In genomic region chr21:21109736-21110135, GRCh38 we compare ENCODE assay signal across 24 cellular contexts.
A peak's percentile ranks its signal among the peaks of the same experiment; 100 is the strongest.
DNase-seq lines count a peak whose midpoint lies in the region; ATAC-seq, FAIRE-seq and TF ChIP-seq lines count a peak whose summit lies in the region.
"Had no signal": no experiment of that assay in that cellular context is flagged by ENCODE, and none has a peak within 500 bp of the region (broad histone marks: within the 10 kb centered on the region; RNA-seq: fewer than 3 reads in every experiment).

No MANE protein-coding gene starts in this region.

- no peaks in the 10 kb centered on the region for H3F3A ChIP-seq in GM23338 (replicated peaks; ENCODE audit: low read depth)

- H3K9me3 ChIP-seq in K562 (replicated peaks; ENCODE audit: control insufficient read depth, insufficient read depth, low read depth, low read length) (no peaks in the 10 kb centered on the region), neuronal stem cell (replicated peaks in 1 of 2; ENCODE audit: control insufficient read depth in 2 of 2, insufficient read depth in 1 of 2, low read depth in 1 of 2, low read length in 2 of 2) (no peaks in the 10 kb centered on the region)
- H3K9me3 ChIP-seq: A549; BE2C; BLaER1 treated with 17β-estradiol and CSF1 and Interleukin-3, amounts not matched to agents 10 nM and 100 nM had no signal

- no peak overlapping the region for H4K8ac ChIP-seq in neuronal stem cell (ENCODE audit: low read depth, low read length)

- no peak for TF ChIP-seq RAD21 in K562 (CRISPR knock-in tag; conservative IDR thresholded peaks at IDR 0.05 in 1 of 2, IDR thresholded peaks at IDR 0.05 in 1 of 2)

- no peak overlapping the region for H3K4ac ChIP-seq in neuronal stem cell (ENCODE audit: low read length)

- POLR2A ChIA-PET in K562 (lab: Yijun Ruan, JAX), result no interaction called here

- TF ChIP-seq CTCF in GM23338 (conservative IDR thresholded peaks at IDR 0.05; ENCODE audit: low read depth in 2 of 2), result no peak
- TF ChIP-seq CTCF in K562 (IDR thresholded peaks at IDR 0.05 in 2 of 3, conservative IDR thresholded peaks at IDR 0.05 in 1 of 3; ENCODE audit: insufficient read depth in 2 of 3, low read depth in 1 of 3, low read length in 3 of 3), result no peak

- H2BK5ac ChIP-seq in neuronal stem cell (ENCODE audit: low read length), result no peak overlapping the region

- H3K23ac ChIP-seq in neuronal stem cell (ENCODE audit: low read depth, low read length, poor library complexity), result no peak overlapping the region

- 20% methylated on average over 4 of the region's 4 CpGs for WGBS in K562 (ENCODE audit: insufficient coverage, low coverage, missing lambda C conversion rate)
- no CpG with 5 or more reads among the region's 4 CpGs for WGBS in neuronal stem cell (ENCODE audit: extremely low coverage in 2 of 2, insufficient read length in 2 of 2, insufficient replicate concordance in 1 of 2), 2 donors

- intact Hi-C loops in K562 (cut with micrococcal nuclease), result no loop called here

- no peaks in the 10 kb centered on the region for H4K20me1 ChIP-seq in GM23338 (replicated peaks; ENCODE audit: insufficient read depth)
- no peaks in the 10 kb centered on the region for H4K20me1 ChIP-seq in K562 (replicated peaks; ENCODE audit: control insufficient read depth, insufficient read depth, low read length)
- H4K20me1 ChIP-seq: BLaER1 treated with 17β-estradiol and CSF1 and Interleukin-3, amounts not matched to agents 10 nM and 100 nM had no signal

- no peaks in the 10 kb centered on the region for H3K27me3 Mint-ChIP-seq in GM23338 (ENCODE audit: insufficient read depth, low read depth, poor library complexity)
- H3K27me3 Mint-ChIP-seq: CD4-positive, alpha-beta T cell; CD8-positive, alpha-beta memory T cell had no signal

- no peak for ATAC-seq in GM23338
- ATAC-seq in K562, result no peak
- ATAC-seq: A549, HCT116 had no signal

- CTCF ChIA-PET in K562 (lab: Yijun Ruan, JAX; ENCODE audit: low intra/inter-chr PET ratio), result no interaction called here

- peaks cover 5% of the 10 kb centered on the region; the same call in 1 of the 2 replicates for H3K4me1 ChIP-seq in GM23338 (ENCODE audit: insufficient read depth)
- H3K4me1 ChIP-seq in K562 (replicated peaks in 1 of 2; ENCODE audit: control insufficient read depth in 2 of 2, insufficient read depth in 2 of 2, low read length in 2 of 2), result no peaks in the 10 kb centered on the region
- H3K4me1 ChIP-seq in neuronal stem cell (ENCODE audit: control insufficient read depth in 2 of 2, insufficient read depth in 1 of 2, low read depth in 1 of 2, low read length in 2 of 2), result peaks cover 0 to 1% of the 10 kb centered on the region in 2 donors
- H3K4me1 ChIP-seq: A549; BLaER1 treated with 17β-estradiol and CSF1 and Interleukin-3, amounts not matched to agents 10 nM and 100 nM had no signal

- no peaks in the 10 kb centered on the region for H3K9me3 Mint-ChIP-seq in GM23338
- H3K9me3 Mint-ChIP-seq: CD14-positive monocyte; CD4-positive, alpha-beta T cell; H9 had no signal

- peaks cover 6% of the 10 kb centered on the region for H3K4me1 Mint-ChIP-seq in GM23338
- H3K4me1 Mint-ChIP-seq: CD14-positive monocyte; CD8-positive, alpha-beta memory T cell had no signal

- no peak overlapping the region for H2BK120ac ChIP-seq in neuronal stem cell (ENCODE audit: low read depth, low read length)

- DNase-seq in GM23338 (ENCODE audit: low spot score) (no peak), K562 (ENCODE audit: extremely low read depth in 1 of 4, low spot score in 3 of 4) (no peak), neuronal stem cell (ENCODE audit: low spot score) (no peak), COLO829 (ENCODE audit: low spot score) (no peak), NCI-H1092 treated with DMSO at 0.1 percent for 48 hours (lab: John Stamatoyannopoulos, UW) (no peak), dedifferentiated amniotic fluid mesenchymal stem cell (ENCODE audit: extremely low spot score) (no peak)
- DNase-seq: 8988T; ACHN; AML-193; BE2C; Calu3; CD4-positive, alpha-beta T cell; CD8-positive, alpha-beta memory T cell; COR-L47; DMS53; DMS79 treated with DMSO at 0.1 percent for 48 hours; GF-D8; H9 had no signal

- H3K9me2 ChIP-seq in GM23338 (ENCODE audit: insufficient read depth), result no peaks in the 10 kb centered on the region

- H3K27ac ChIP-seq in GM23338 (ENCODE audit: low read depth), result no peak overlapping the region
- H3K27ac ChIP-seq in K562 (ENCODE audit: extremely low read depth, low read depth, low read length), result no peak overlapping the region
- no peak overlapping the region for H3K27ac ChIP-seq in neuronal stem cell (replicated peaks; ENCODE audit: low read length)
- H3K27ac ChIP-seq: A549; BLaER1 treated with 17β-estradiol and CSF1 and Interleukin-3, amounts not matched to agents 10 nM and 100 nM had no signal

- H2AFZ ChIP-seq in GM23338, result peak overlapping the region; percentile 38; the same call in 1 of the 2 replicates
- peak overlapping the region; percentile 33; the same call in 1 of the 2 replicates for H2AFZ ChIP-seq in K562 (ENCODE audit: low read depth, low read length)
- H2AFZ ChIP-seq in neuronal stem cell (ENCODE audit: low read length), result peak overlapping the region; percentile 35

- H3K27me3 ChIP-seq in GM23338 (ENCODE audit: insufficient read depth) (no peaks in the 10 kb centered on the region), K562 (ENCODE audit: control insufficient read depth in 2 of 2, insufficient read depth in 2 of 2, low read length in 2 of 2) (no peaks in the 10 kb centered on the region), neuronal stem cell (ENCODE audit: control insufficient read depth in 3 of 3, insufficient read depth in 3 of 3, low read depth in 1 of 3, low read length in 3 of 3) (no peaks in the 10 kb centered on the region)
- H3K27me3 ChIP-seq: BE2C; BLaER1 treated with 17β-estradiol and CSF1 and Interleukin-3, amounts not matched to agents 10 nM and 100 nM had no signal

- BruUV-seq in K562 (replicated peaks; lab: Mats Ljungman, UMichigan), result no TSS peak

- no peak overlapping the region for H3K4me3 Mint-ChIP-seq in GM23338
- H3K4me3 Mint-ChIP-seq: CD14-positive monocyte; CD4-positive, alpha-beta T cell; CD8-positive, alpha-beta memory T cell; H9 had no signal

- H3K4me2 ChIP-seq in GM23338 (no peak overlapping the region), K562 (ENCODE audit: insufficient read depth, low read length) (no peak overlapping the region), neuronal stem cell (ENCODE audit: insufficient read depth, low read length, poor library complexity, severe bottlenecking) (no peak overlapping the region)
- H3K4me2 ChIP-seq: A549; BLaER1 treated with 17β-estradiol and CSF1 and Interleukin-3, amounts not matched to agents 10 nM and 100 nM had no signal

- H4K91ac ChIP-seq in neuronal stem cell (ENCODE audit: low read depth, low read length, poor library complexity), result no peak overlapping the region

- FAIRE-seq in K562 (lab: Jason Lieb, UNC), result no peak
- FAIRE-seq: A549, GM12891, GM18507 had no signal

- in situ Hi-C loops in K562 (cut with MboI), result loop anchor here (10.0 kb wide), 1 partner anchor 105 kb away; no protein-coding TSS in a partner anchor

- H3K79me2 ChIP-seq in GM23338 (replicated peaks; ENCODE audit: insufficient read depth), result no peaks in the 10 kb centered on the region
- H3K79me2 ChIP-seq in K562 (ENCODE audit: control insufficient read depth, insufficient read depth, low read length), result no peaks in the 10 kb centered on the region

- TF ChIP-seq EP300 in K562 (IDR thresholded peaks at IDR 0.05; ENCODE audit: low read length), result no peak

- no peak overlapping the region for H3K9ac ChIP-seq in K562 (ENCODE audit: insufficient read depth in 1 of 2, low read depth in 2 of 2, low read length in 2 of 2)
- H3K9ac ChIP-seq in neuronal stem cell (ENCODE audit: low read depth, low read length, poor library complexity), result no peak overlapping the region
- H3K9ac ChIP-seq: BLaER1 treated with 17β-estradiol and CSF1 and Interleukin-3, amounts not matched to agents 10 nM and 100 nM had no signal

- no peak overlapping the region for H2BK12ac ChIP-seq in neuronal stem cell (ENCODE audit: low read length)

- H3K36me3 Mint-ChIP-seq in GM23338 (ENCODE audit: low read depth), result no peaks in the 10 kb centered on the region
- H3K36me3 Mint-ChIP-seq: CD14-positive monocyte; CD8-positive, alpha-beta memory T cell had no signal

- no peaks in the 10 kb centered on the region for H3K9me1 ChIP-seq in K562 (ENCODE audit: control insufficient read depth, insufficient read depth, low read length)

- TF ChIP-seq POLR2A in K562 (conservative IDR thresholded peaks at IDR 0.05), result no peak

- H3K4me3 ChIP-seq in GM23338, result no peak overlapping the region
- H3K4me3 ChIP-seq in K562, result no peak overlapping the region
- H3K4me3 ChIP-seq in neuronal stem cell (ENCODE audit: low read length in 2 of 2), result no peak overlapping the region
- H3K4me3 ChIP-seq: A549; BLaER1 treated with 17β-estradiol and CSF1 and Interleukin-3, amounts not matched to agents 10 nM and 100 nM had no signal

- no peak overlapping the region for H2BK15ac ChIP-seq in neuronal stem cell (ENCODE audit: low read length)

- H3K79me1 ChIP-seq in neuronal stem cell (ENCODE audit: low read depth, low read length), result no peaks in the 10 kb centered on the region

- H2AK5ac ChIP-seq in neuronal stem cell (ENCODE audit: low read depth, low read length), result no peak overlapping the region

- H3K14ac ChIP-seq in neuronal stem cell (ENCODE audit: low read length), result no peak overlapping the region

- 0 out of 2 replicates have a peak overlapping the region, but pooled peaks have one; percentile 60 for H3K27ac Mint-ChIP-seq in GM23338
- H3K27ac Mint-ChIP-seq: CD4-positive, alpha-beta T cell; CD8-positive, alpha-beta memory T cell had no signal

- H3K36me3 ChIP-seq in GM23338 (ENCODE audit: insufficient read depth), result no peaks in the 10 kb centered on the region
- H3K36me3 ChIP-seq in K562 (ENCODE audit: control insufficient read depth, insufficient read depth, low read length), result no peaks in the 10 kb centered on the region
- no peaks in the 10 kb centered on the region for H3K36me3 ChIP-seq in neuronal stem cell (replicated peaks in 1 of 2; ENCODE audit: control insufficient read depth in 2 of 2, insufficient read depth in 2 of 2, low read length in 2 of 2)
- H3K36me3 ChIP-seq: BE2C; BLaER1 treated with 17β-estradiol and CSF1 and Interleukin-3, amounts not matched to agents 10 nM and 100 nM had no signal

- H3K18ac ChIP-seq in neuronal stem cell (ENCODE audit: low read length), result no peak overlapping the region

TF ChIP-seq in GM23338, 12 proteins besides CTCF, POLR2A, EP300 and RAD21:
- no peak for TF ChIP-seq JUNB (IDR thresholded peaks at IDR 0.05; ENCODE audit: unreplicated experiment)
- TF ChIP-seq POLR2AphosphoS5 (IDR thresholded peaks at IDR 0.05; ENCODE audit: low read depth), result no peak

TF ChIP-seq in K562, 482 proteins besides CTCF, POLR2A, EP300 and RAD21:
- TF ChIP-seq HMG20A (CRISPR knock-in tag; conservative IDR thresholded peaks at IDR 0.05) (no peak), NFRKB (IDR thresholded peaks at IDR 0.05; ENCODE audit: low read depth) (no peak)
